8 cellular contexts compared by ENCODE assay signal in the genomic region with DNA sequence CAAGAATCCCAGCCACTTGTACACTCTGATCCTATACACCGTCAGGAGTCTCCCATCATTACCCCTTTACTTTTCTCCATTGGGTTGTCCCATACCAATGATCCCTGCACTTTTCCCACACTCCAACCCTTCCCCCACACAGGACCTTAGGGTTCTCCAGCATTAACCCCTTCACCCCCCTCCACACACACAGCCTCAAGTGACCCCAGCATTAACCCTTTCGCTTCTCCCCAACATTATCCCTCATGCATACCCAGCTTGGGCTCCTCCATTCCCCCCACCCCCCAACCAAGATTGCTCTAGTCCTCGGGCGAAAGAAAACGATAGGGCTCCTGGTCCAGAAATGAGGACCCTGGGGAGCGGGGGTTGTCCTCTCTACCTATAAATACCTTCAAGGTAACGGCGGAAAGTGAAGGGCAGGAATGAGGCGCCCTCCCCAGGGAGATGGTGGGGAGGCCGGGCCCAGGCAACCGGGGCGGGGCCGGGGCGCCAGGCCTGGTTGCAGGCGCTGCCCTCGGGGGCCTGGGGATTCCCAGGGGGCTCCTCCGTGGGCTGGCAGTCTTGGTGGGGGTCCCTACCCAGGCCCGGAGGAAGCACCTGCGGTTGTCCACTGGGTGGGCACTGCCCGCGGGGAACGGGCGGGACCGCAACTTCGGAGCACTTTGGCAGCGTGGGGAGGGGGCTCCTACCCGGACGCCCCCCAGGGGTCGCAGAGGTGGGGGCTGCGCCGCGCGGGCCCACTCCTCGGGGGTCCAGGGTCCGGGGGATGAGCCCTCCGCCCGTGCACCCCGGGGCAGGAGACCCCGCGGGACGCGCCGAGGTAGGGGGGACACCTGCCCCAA. TPM values are rescaled to one million over a fixed set of nuclear protein-coding genes. Genes with fewer than 3 reads are reported as not detected.
A peak's percentile ranks its signal among the peaks of the same experiment; 100 is the strongest.
DNase-seq lines count a peak whose midpoint lies in the region; ATAC-seq lines count a peak whose summit lies in the region.

No MANE protein-coding gene starts in this region.

- H3K36me3 ChIP-seq in CD4-positive, alpha-beta memory T cell (ENCODE audit: insufficient read depth, low read length) = peaks cover 13% of the 10 kb centered on the region
- H3K36me3 ChIP-seq in HAP-1 (replicated peaks) (no peaks in the 10 kb centered on the region), thymus (ENCODE audit: control insufficient read depth, insufficient read depth) (peaks cover 25% of the 10 kb centered on the region)

- no peaks in the 10 kb centered on the region for H3K27me3 ChIP-seq in CD4-positive, alpha-beta memory T cell (ENCODE audit: insufficient read depth, low read length)
- no peaks in the 10 kb centered on the region for H3K27me3 ChIP-seq in HAP-1 (ENCODE audit: low read depth)
- H3K27me3 ChIP-seq in thymus (ENCODE audit: control insufficient read depth, insufficient read depth) = no peaks in the 10 kb centered on the region

- in situ Hi-C loops in HAP-1 (cut with MboI; ENCODE audit: low sequenced_read_pairs) = no loop called here

- peak overlapping the region; percentile 56 to 90 (median 85) for H3K27ac Mint-ChIP-seq in CD4-positive, alpha-beta memory T cell
- H3K27ac Mint-ChIP-seq in immature natural killer cell = peak overlapping the region; percentile 48 to 81 (median 78)

- H3K4me3 Mint-ChIP-seq in CD4-positive, alpha-beta memory T cell = peak overlapping the region; percentile 60 to 80 (median 78)
- peak overlapping the region; percentile 42 for H3K4me3 Mint-ChIP-seq in activated T-cell treated with anti-CD3 and anti-CD28 coated beads, Interleukin-2, amount 50 U/mL, for 4 hours
- peak overlapping the region; percentile 67 to 77 (median 72) for H3K4me3 Mint-ChIP-seq in immature natural killer cell

- H3K36me3 Mint-ChIP-seq in CD4-positive, alpha-beta memory T cell = peaks cover 19 to 24% of the 10 kb centered on the region in 2 donors
- H3K36me3 Mint-ChIP-seq in activated T-cell treated with anti-CD3 and anti-CD28 coated beads, Interleukin-2, amount 50 U/mL, for 4 hours (ENCODE audit: insufficient read depth) = peaks cover 15% of the 10 kb centered on the region
- H3K36me3 Mint-ChIP-seq in immature natural killer cell = peaks cover 9 to 17% (median 10%) of the 10 kb centered on the region in 3 donors

- intact Hi-C loops in CD4-positive, alpha-beta memory T cell (cut with micrococcal nuclease) = no loop called here

- H3K9me3 ChIP-seq in CD4-positive, alpha-beta memory T cell (ENCODE audit: control insufficient read depth in 1 of 2, low read length in 2 of 2) = no peaks in the 10 kb centered on the region
- H3K9me3 ChIP-seq in HAP-1 (0 out of 2 replicates have a peak, but pooled peaks cover 2% of the 10 kb centered on the region), thymus (ENCODE audit: control insufficient read depth) (no peaks in the 10 kb centered on the region)

- H3K27ac ChIP-seq in CD4-positive, alpha-beta memory T cell (ENCODE audit: low read depth, low read length) = peak overlapping the region; percentile 41
- no peak overlapping the region for H3K27ac ChIP-seq in thymus (ENCODE audit: low read depth)

- peaks cover 20% of the 10 kb centered on the region for H3K4me1 ChIP-seq in CD4-positive, alpha-beta memory T cell (ENCODE audit: insufficient read depth, low read length)
- H3K4me1 ChIP-seq in HAP-1 = peaks cover 2% of the 10 kb centered on the region
- H3K4me1 ChIP-seq in thymus (ENCODE audit: control insufficient read depth, insufficient read depth, low read length) = peaks cover 5% of the 10 kb centered on the region

- WGBS in thymus = 10% methylated on average over 43 of the region's 43 CpGs

- peak overlapping the region in 1 of 2 donors; percentile 63 for H3K4me3 ChIP-seq in CD4-positive, alpha-beta memory T cell (ENCODE audit: low read length in 2 of 2)
- H3K4me3 ChIP-seq in HAP-1 = peak overlapping the region; percentile 40
- peak overlapping the region; percentile 69 for H3K4me3 ChIP-seq in thymus (ENCODE audit: low read length)

- ATAC-seq in activated T-cell treated with anti-CD3 and anti-CD28 coated beads, Interleukin-2, amount 50 U/mL, for 4 hours = no peak
- ATAC-seq in GM18517 (IDR thresholded peaks at IDR 0.05; ENCODE audit: unreplicated experiment) (no peak), GM21825 (IDR thresholded peaks at IDR 0.05; ENCODE audit: unreplicated experiment) (no peak)

- H3K27me3 Mint-ChIP-seq in CD4-positive, alpha-beta memory T cell = no peaks in the 10 kb centered on the region
- H3K27me3 Mint-ChIP-seq in activated T-cell treated with anti-CD3 and anti-CD28 coated beads, Interleukin-2, amount 50 U/mL, for 4 hours (ENCODE audit: low read depth) = no peaks in the 10 kb centered on the region
- peaks cover 0 to 10% (median 2%) of the 10 kb centered on the region in 3 donors for H3K27me3 Mint-ChIP-seq in immature natural killer cell (ENCODE audit: low read depth in 3 of 3)

- CTCF ChIA-PET in CD4-positive, alpha-beta memory T cell (lab: Charles Lee; ENCODE audit: partially characterized antibody) = interaction anchor here (4.2 kb wide), 1 partner anchor 30 kb away, joined by 17 read pairs; a partner anchor contains a TSS

- POLR2A ChIA-PET in CD4-positive, alpha-beta memory T cell (lab: Charles Lee; ENCODE audit: partially characterized antibody) = interaction anchor here (0.6 to 9.0 kb wide), 10 partner anchors 16 to 107 kb away, joined by 3 to 180 read pairs (median 12); a partner anchor contains a TSS

- no peak for DNase-seq in CD4-positive, alpha-beta memory T cell
- DNase-seq in HAP-1 (ENCODE audit: low spot score in 2 of 2) (peak in 1 of 2 experiments; percentile 32), immature natural killer cell (no peak), NCI-H146 treated with DMSO at 0.1 percent for 48 hours (lab: John Stamatoyannopoulos, UW; ENCODE audit: unreplicated experiment) (no peak)
- DNase-seq in activated T-cell treated with anti-CD3 and anti-CD28 coated beads, Interleukin-2, amount 50 U/mL, for 4 hours = no peak

- peaks cover 0 to 2% (median 0%) of the 10 kb centered on the region in 8 donors for H3K9me3 Mint-ChIP-seq in CD4-positive, alpha-beta memory T cell
- H3K9me3 Mint-ChIP-seq in activated T-cell treated with anti-CD3 and anti-CD28 coated beads, Interleukin-2, amount 50 U/mL, for 4 hours = no peaks in the 10 kb centered on the region
- H3K9me3 Mint-ChIP-seq in immature natural killer cell = no peaks in the 10 kb centered on the region

- H3K4me1 Mint-ChIP-seq in CD4-positive, alpha-beta memory T cell = peaks cover 8 to 27% (median 20%) of the 10 kb centered on the region in 4 donors
- peaks cover 20% of the 10 kb centered on the region for H3K4me1 Mint-ChIP-seq in activated T-cell treated with anti-CD3 and anti-CD28 coated beads, Interleukin-2, amount 50 U/mL, for 4 hours (ENCODE audit: low read depth)
- peaks cover 25 to 30% of the 10 kb centered on the region in 2 donors for H3K4me1 Mint-ChIP-seq in immature natural killer cell

RNA-seq across cellular contexts. Expression of a gene that starts 0.8 kb away (rescaled TPM):
- 10 to 100 TPM; 28.7 to 30.0 TPM for total RNA-seq in CD4-positive, alpha-beta memory T cell
- polyA plus RNA-seq in CD4-positive, alpha-beta memory T cell = 1 to 10 TPM in 1 of 2 donors, under 1 TPM in 1; 0.03 to 2.5 TPM
- total RNA-seq in activated T-cell treated with anti-CD3 and anti-CD28 coated beads, Interleukin-2, amount 50 U/mL, for 4 hours = 10 to 100 TPM; 50.5 to 54.4 (median 53.8) TPM
- polyA plus RNA-seq in immature natural killer cell = 1 to 10 TPM in 1 of 3 donors, under 1 TPM in 1, not detected in 1; 0.78 to 1.5 TPM
- polyA plus RNA-seq in thymus = 13.3 TPM

RNA-seq across cellular contexts. Expression of a gene that starts 15.3 kb away (rescaled TPM):
- 100 to 1,000 TPM; 229 to 238 TPM for total RNA-seq in CD4-positive, alpha-beta memory T cell
- 100 to 1,000 TPM in 1 of 2 donors, 10 to 100 TPM in 1; 37.4 to 106 TPM for polyA plus RNA-seq in CD4-positive, alpha-beta memory T cell
- total RNA-seq in activated T-cell treated with anti-CD3 and anti-CD28 coated beads, Interleukin-2, amount 50 U/mL, for 4 hours = 100 to 1,000 TPM in 2 of 3 donors, 10 to 100 TPM in 1; 91.0 to 112 (median 106) TPM
- polyA plus RNA-seq in immature natural killer cell = 100 to 1,000 TPM in 1 of 3 donors, 10 to 100 TPM in 2; 71.5 to 114 (median 89.1) TPM
- polyA plus RNA-seq in thymus = 68.1 TPM

RNA-seq across cellular contexts. Expression of a gene that starts 30.2 kb away (rescaled TPM):
- total RNA-seq in CD4-positive, alpha-beta memory T cell = 100 to 1,000 TPM; 177 to 182 TPM
- polyA plus RNA-seq in CD4-positive, alpha-beta memory T cell = 10 to 100 TPM; 31.4 to 61.4 TPM
- total RNA-seq in activated T-cell treated with anti-CD3 and anti-CD28 coated beads, Interleukin-2, amount 50 U/mL, for 4 hours = 10 to 100 TPM; 65.3 to 67.6 (median 65.5) TPM
- polyA plus RNA-seq in immature natural killer cell (10 to 100 TPM; 28.4 to 58.5 (median 29.6) TPM), thymus (128 TPM)

RNA-seq across cellular contexts. Expression of a gene that starts 30.3 kb away (rescaled TPM):
- under 1 TPM; 0.61 to 0.91 TPM for total RNA-seq in CD4-positive, alpha-beta memory T cell
- under 1 TPM; 0.19 to 0.23 TPM for polyA plus RNA-seq in CD4-positive, alpha-beta memory T cell
- total RNA-seq in activated T-cell treated with anti-CD3 and anti-CD28 coated beads, Interleukin-2, amount 50 U/mL, for 4 hours = under 1 TPM in 1 of 3 donors, not detected in 2; 0.08 TPM
- polyA plus RNA-seq in immature natural killer cell (under 1 TPM in 2 of 3 donors, not detected in 1; 0.10 to 0.17 TPM), thymus (0.14 TPM)

RNA-seq across cellular contexts. Expression of a gene that starts 59.3 kb away (rescaled TPM):
- under 1 TPM; 0.44 to 0.61 TPM for total RNA-seq in CD4-positive, alpha-beta memory T cell
- 1 to 10 TPM; 1.1 to 1.7 TPM for polyA plus RNA-seq in CD4-positive, alpha-beta memory T cell
- total RNA-seq in activated T-cell treated with anti-CD3 and anti-CD28 coated beads, Interleukin-2, amount 50 U/mL, for 4 hours = under 1 TPM; 0.57 to 0.82 (median 0.78) TPM
- 1 to 10 TPM in 2 of 3 donors, not detected in 1; 1.3 to 2.7 TPM for polyA plus RNA-seq in immature natural killer cell
- polyA plus RNA-seq in thymus = 0.64 TPM
